8 cellular contexts compared by ENCODE assay signal in genomic region chr15:66851226-66852063, GRCh38.
DNase-seq lines count a peak whose midpoint lies in the region; ATAC-seq, FAIRE-seq and TF ChIP-seq lines count a peak whose summit lies in the region.

No MANE protein-coding gene starts in this region.

- peak overlapping the region; percentile 76 for H2AFZ ChIP-seq in osteoblast (ENCODE audit: low read length)

- H3K4me1 ChIP-seq in osteoblast (ENCODE audit: insufficient read depth, low read length): peaks cover 21% of the 10 kb centered on the region

- no peaks in the 10 kb centered on the region for H3K9me3 ChIP-seq in osteoblast (ENCODE audit: low read depth, low read length)

- peaks cover 53% of the 10 kb centered on the region for H3K79me2 ChIP-seq in osteoblast (ENCODE audit: insufficient read depth, low read length)

- peak; percentile 81 for TF ChIP-seq CTCF in osteoblast (IDR thresholded peaks at IDR 0.05; ENCODE audit: extremely low read depth, low read depth, low read length)

- no peaks in the 10 kb centered on the region for H3K36me3 ChIP-seq in osteoblast (ENCODE audit: insufficient read depth, low read length)

- H3K27ac ChIP-seq in osteoblast (ENCODE audit: low read depth, low read length): peak overlapping the region; percentile 50

- peak overlapping the region; percentile 23 for H3K4me2 ChIP-seq in osteoblast (ENCODE audit: insufficient read depth, low read length)

- peak; percentile 67 for ATAC-seq in GM18502 (IDR thresholded peaks at IDR 0.05; ENCODE audit: poor library complexity, unreplicated experiment)

- H4K20me1 ChIP-seq in osteoblast (ENCODE audit: insufficient read depth, low read length): no peaks in the 10 kb centered on the region

- DNase-seq in LHCN-M2 (ENCODE audit: low read depth) (peak; percentile 66), SIG-M5 treated with dmso at 0.1 percent for 504 hours (lab: John Stamatoyannopoulos, UW; ENCODE audit: unreplicated experiment) (peak; percentile 71), frontal cortex (ENCODE audit: low spot score in 2 of 2) (peak; percentile 59 to 88), osteoblast (ENCODE audit: insufficient read length, low spot score, missing footprints) (peak; percentile 98), superior temporal gyrus (ENCODE audit: extremely low spot score) (peak; percentile 58)
- DNase-seq in activated effector memory CD4-positive, alpha-beta T cell treated with anti-CD3 and anti-CD28 coated beads, Interleukin-2, amount 50 U/mL, for 16 hours: peak; percentile 91

- H3K4me3 ChIP-seq in osteoblast (ENCODE audit: insufficient read depth, low read length): no peak overlapping the region

- peak; percentile 29 for FAIRE-seq in A204.1 (lab: Jason Lieb, UNC)
- FAIRE-seq in frontal cortex (lab: Jason Lieb, UNC): no peak

- no peaks in the 10 kb centered on the region for H3K27me3 ChIP-seq in osteoblast (ENCODE audit: insufficient read depth, low read length)
